In the genomic region with DNA sequence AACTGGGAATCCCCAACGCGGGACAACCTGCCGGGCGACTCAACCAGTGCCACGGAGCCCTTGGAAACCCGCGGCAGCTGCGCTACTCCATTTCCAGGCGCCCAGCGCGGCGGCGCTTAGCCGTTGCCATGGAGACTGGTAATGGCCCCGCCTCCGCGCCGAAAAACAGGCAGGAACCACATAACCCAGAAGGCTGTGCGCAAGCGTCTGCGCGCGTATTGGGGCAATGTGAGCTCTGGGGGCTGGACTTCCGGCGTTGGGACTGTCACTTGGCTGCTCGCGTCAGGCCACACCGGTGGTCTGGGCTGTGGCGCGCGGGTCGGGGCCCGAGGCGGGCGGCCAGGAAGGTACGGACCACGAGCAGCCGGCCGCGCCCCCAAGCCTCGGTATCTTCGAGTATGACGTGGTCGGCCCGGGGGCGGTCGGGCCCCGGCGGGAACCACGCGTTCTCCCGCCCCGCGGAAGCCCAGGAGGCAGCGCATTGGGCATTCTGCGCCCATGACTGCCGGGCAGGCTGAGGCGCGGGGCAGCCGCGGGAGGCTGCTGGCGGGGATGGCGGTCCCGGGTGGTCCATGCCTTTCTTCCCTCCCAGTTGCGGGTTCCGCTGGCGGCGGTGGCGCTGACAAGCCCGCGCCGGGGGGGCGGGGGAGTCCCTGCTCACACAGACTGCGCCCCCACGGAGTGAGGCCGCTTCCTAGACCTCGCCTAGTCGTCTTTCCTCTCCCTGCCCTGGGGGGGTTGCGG, we compare ENCODE assay signal across 8 cellular contexts.
DNase-seq lines count a peak whose midpoint lies in the region; TF ChIP-seq lines count a peak whose summit lies in the region.

Gene ZNF324B (plus strand): TSS at position 265 of the 744 bp plus-strand sequence. CDS start 2,080 bp downstream, outside the sequence.

- H3K27me3 ChIP-seq in effector memory CD4-positive, alpha-beta T cell (replicated peaks; ENCODE audit: control insufficient read depth, insufficient read depth, low read length, poor library complexity, severe bottlenecking), result no peaks in the 10 kb centered on the region

- H3K4me3 ChIP-seq in effector memory CD4-positive, alpha-beta T cell (ENCODE audit: insufficient read depth, low read depth, low read length, poor library complexity, severe bottlenecking), result peak within 1 kb of the TSS; percentile 93

- H3K27ac ChIP-seq in effector memory CD4-positive, alpha-beta T cell (ENCODE audit: insufficient read depth, low read length, poor library complexity, severe bottlenecking), result peak within 1 kb of the TSS; percentile 80

- no peaks in the 10 kb centered on the region for H3K9me3 ChIP-seq in effector memory CD4-positive, alpha-beta T cell (ENCODE audit: control insufficient read depth, low read length)

- H3K4me1 ChIP-seq in effector memory CD4-positive, alpha-beta T cell (ENCODE audit: control insufficient read depth, insufficient read depth, low read length, poor library complexity, severe bottlenecking), result peaks cover 6% of the 10 kb centered on the region

- no peak for TF ChIP-seq CTCF in GM20000 (IDR thresholded peaks at IDR 0.05; ENCODE audit: extremely low read depth, missing control alignments)

- peak; percentile 97 for DNase-seq in COLO668 (lab: John Stamatoyannopoulos, UW; ENCODE audit: unreplicated experiment)
- peak; percentile 97 for DNase-seq in GM20000 (ENCODE audit: low spot score)
- DNase-seq in HS-5 (ENCODE audit: low read depth), result peak; percentile 45
- peak; percentile 70 for DNase-seq in NK-92 (lab: John Stamatoyannopoulos, UW; ENCODE audit: unreplicated experiment)
- DNase-seq in activated CD8-positive, alpha-beta memory T cell treated with anti-CD3 and anti-CD28 coated beads for 1 hour (ENCODE audit: extremely low read depth in 1 of 2, low read depth in 1 of 2), result peak; percentile 90 to 94
- DNase-seq in effector memory CD4-positive, alpha-beta T cell, result peak; percentile 93 to 96 (median 95)
- DNase-seq in medulla oblongata (ENCODE audit: extremely low spot score), result peak; percentile 98
- DNase-seq in stimulated activated CD4-positive, alpha-beta T cell treated with anti-CD3 and anti-CD28 coated beads, TNF-alpha, amount 100 ng/mL, for 48 hours (ENCODE audit: low read depth in 3 of 3), result peak; percentile 90 to 92 (median 91)

- H3K36me3 ChIP-seq in effector memory CD4-positive, alpha-beta T cell (ENCODE audit: control insufficient read depth, insufficient read depth, low read length), result no peaks in the 10 kb centered on the region

Comparison
In these comparisons a context has a peak if more than half of its experiments do, and no peak if none do; other contexts are left out.
1. Peak in every context shown above with its lines: DNase-seq, H3K4me3 ChIP-seq and H3K27ac ChIP-seq.
2. DNase-seq: peak in every context shown above with its lines; median percentile 98 in medulla oblongata; 97 in COLO668; 97 in GM20000; 95 in effector memory CD4-positive, alpha-beta T cell; 92 in activated CD8-positive, alpha-beta memory T cell treated with anti-CD3 and anti-CD28 coated beads for 1 hour; 91 in stimulated activated CD4-positive, alpha-beta T cell treated with anti-CD3 and anti-CD28 coated beads, TNF-alpha, amount 100 ng/mL, for 48 hours; 70 in NK-92; 45 in HS-5.